Comparison of ENCODE assay signal across 8 cellular contexts in genomic region chr22:46352691-46353386, GRCh38. TPM values are rescaled to one million over a fixed set of nuclear protein-coding genes. Genes with fewer than 3 reads are reported as not detected.
DNase-seq lines count a peak whose midpoint lies in the region; ATAC-seq and TF ChIP-seq lines count a peak whose summit lies in the region.

No MANE protein-coding gene starts in this region.

- in situ Hi-C loops in GM13976 (cut with MboI; ENCODE audit: low sequenced_read_pairs, unreplicated experiment), result no loop called here

- no peak overlapping the region for H3K4me3 Mint-ChIP-seq in immature natural killer cell
- no peak overlapping the region for H3K4me3 Mint-ChIP-seq in natural killer cell

- no peak overlapping the region for H3K27ac Mint-ChIP-seq in immature natural killer cell
- H3K27ac Mint-ChIP-seq in natural killer cell, result no peak overlapping the region

- H3K4me3 ChIP-seq in mucosa of descending colon, result no peak overlapping the region
- no peak overlapping the region for H3K4me3 ChIP-seq in SJCRH30

- peak; percentile 91 for DNase-seq in DMS 273 (lab: John Stamatoyannopoulos, UW; ENCODE audit: unreplicated experiment)
- DNase-seq in NCI-H1694 (lab: John Stamatoyannopoulos, UW), result peak; percentile 94
- peak in 53 of 61 donors; percentile 2 to 93 (median 59) for DNase-seq in caudate nucleus (lab: John Stamatoyannopoulos, UW)
- DNase-seq in mucosa of descending colon, result peak in 1 of 3 donors; percentile 22
- no peak for DNase-seq in immature natural killer cell
- no peak for DNase-seq in natural killer cell
- DNase-seq in GM13976 (ENCODE audit: low spot score), result no peak
- no peak for DNase-seq in SJCRH30

- H3K27ac ChIP-seq in caudate nucleus (ENCODE audit: low read depth, low read length) (no peak overlapping the region), SJCRH30 (no peak overlapping the region)

- H3K9me3 Mint-ChIP-seq in immature natural killer cell, result peaks cover 0 to 3% (median 0%) of the 10 kb centered on the region in 6 donors
- H3K9me3 Mint-ChIP-seq in natural killer cell, result no peaks in the 10 kb centered on the region

- peak; percentile 49 for ATAC-seq in mucosa of descending colon
- ATAC-seq in natural killer cell, result no peak

- H3K4me1 Mint-ChIP-seq in immature natural killer cell, result peaks cover 0 to 4% of the 10 kb centered on the region in 2 donors
- peaks cover 5 to 7% of the 10 kb centered on the region in 2 donors for H3K4me1 Mint-ChIP-seq in natural killer cell

- H3K4me1 ChIP-seq in mucosa of descending colon (ENCODE audit: low read depth), result no peaks in the 10 kb centered on the region
- no peaks in the 10 kb centered on the region for H3K4me1 ChIP-seq in SJCRH30

- peaks cover 0 to 3% (median 0%) of the 10 kb centered on the region in 3 donors for H3K27me3 Mint-ChIP-seq in immature natural killer cell (ENCODE audit: low read depth in 3 of 3)
- no peaks in the 10 kb centered on the region for H3K27me3 Mint-ChIP-seq in natural killer cell (ENCODE audit: low read depth in 2 of 2)

- H3K36me3 ChIP-seq in mucosa of descending colon (ENCODE audit: low read depth), result peaks cover 12% of the 10 kb centered on the region
- peaks cover 40% of the 10 kb centered on the region for H3K36me3 ChIP-seq in SJCRH30

- peaks cover 20 to 33% (median 31%) of the 10 kb centered on the region in 3 donors for H3K36me3 Mint-ChIP-seq in immature natural killer cell
- H3K36me3 Mint-ChIP-seq in natural killer cell, result no peaks in the 10 kb centered on the region

- TF ChIP-seq CTCF in mucosa of descending colon (IDR thresholded peaks at IDR 0.05) (no peak), natural killer cell (IDR thresholded peaks at IDR 0.05) (no peak), GM13976 (IDR thresholded peaks at IDR 0.05; ENCODE audit: borderline replicate concordance, control extremely low read depth, extremely low read depth, insufficient read depth, missing control alignments) (no peak)

- no peaks in the 10 kb centered on the region for H3K27me3 ChIP-seq in SJCRH30

- intact Hi-C loops in mucosa of descending colon (cut with DNase I, micrococcal nuclease) (loop anchor here in 1 of 2 donors (10.0 kb wide), 1 partner anchor 192 kb away; no protein-coding TSS in a partner anchor), natural killer cell (cut with micrococcal nuclease) (no loop called here)

- H3K9me3 ChIP-seq in mucosa of descending colon (no peaks in the 10 kb centered on the region), SJCRH30 (replicated peaks) (no peaks in the 10 kb centered on the region)

RNA-seq across cellular contexts. Expression of gene TRMU, which starts 17.3 kb away (rescaled TPM):
- 10 to 100 TPM; 40.5 to 41.5 (median 41.2) TPM for total RNA-seq in mucosa of descending colon
- 10 to 100 TPM; 12.3 to 18.5 (median 16.8) TPM for polyA plus RNA-seq in immature natural killer cell
- total RNA-seq in natural killer cell, result 10 to 100 TPM; 54.5 to 77.9 (median 58.4) TPM
- 79.9 and 94.8 TPM in 2 replicates for total RNA-seq in SJCRH30 (2014; rRNA removed; shearing (Covaris generic))

RNA-seq across cellular contexts. Expression of gene GTSE1, which starts 56.2 kb away (rescaled TPM):
- 10 to 100 TPM in 1 of 3 donors, 1 to 10 TPM in 2; 1.6 to 10.9 (median 3.6) TPM for total RNA-seq in mucosa of descending colon
- under 1 TPM in 2 of 3 donors, not detected in 1; 0.50 to 0.71 TPM for polyA plus RNA-seq in immature natural killer cell
- 1 to 10 TPM; 2.7 to 4.0 (median 2.9) TPM for total RNA-seq in natural killer cell
- total RNA-seq in SJCRH30 (2014; rRNA removed; shearing (Covaris generic)), result 48.1 and 57.8 TPM in 2 replicates

Comparison
In these comparisons a context has a peak if more than half of its experiments do, and no peak if none do; other contexts are left out.
1. DNase-seq: peak in DMS 273 (single experiment), NCI-H1694 (single experiment) and caudate nucleus (53 of 61); none in immature natural killer cell (0 of 3), natural killer cell (single experiment), GM13976 (single experiment) and SJCRH30 (0 of 2).